8 cellular contexts compared by ENCODE assay signal in the genomic region with DNA sequence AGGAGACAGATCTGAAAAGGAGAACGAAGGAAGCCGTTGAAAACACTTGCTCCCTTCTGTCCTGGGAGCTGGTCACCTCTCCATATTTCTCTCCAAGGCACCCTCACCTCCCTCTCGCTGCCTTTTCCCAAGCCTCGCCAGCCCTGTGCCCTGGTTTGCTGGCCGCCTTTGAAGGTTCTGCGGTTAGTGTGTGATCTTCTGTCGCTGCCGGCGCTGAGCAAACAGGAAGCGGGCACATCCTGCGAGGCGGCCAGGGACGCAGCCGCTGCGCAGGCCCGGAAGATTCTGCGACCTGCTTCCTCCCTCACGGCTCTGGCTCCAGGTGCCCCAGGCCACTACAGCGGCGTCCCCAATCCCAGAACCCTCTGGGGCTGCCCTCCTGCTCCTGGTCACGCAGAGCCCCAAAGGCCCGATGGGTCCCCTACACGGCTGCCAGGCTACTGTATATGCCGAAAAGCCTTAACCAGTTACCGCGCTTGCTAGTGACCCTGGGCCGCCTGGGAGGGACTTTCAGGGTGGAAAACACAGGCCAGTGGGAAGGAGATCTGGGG. TPM values are rescaled to one million over a fixed set of nuclear protein-coding genes. Genes with fewer than 3 reads are reported as not detected.
DNase-seq lines count a peak whose midpoint lies in the region; ATAC-seq and TF ChIP-seq lines count a peak whose summit lies in the region.

No MANE protein-coding gene starts in this region.

- peaks cover 5% of the 10 kb centered on the region for H3K36me3 Mint-ChIP-seq in CD4-positive, CD25-positive, alpha-beta regulatory T cell
- peaks cover 38% of the 10 kb centered on the region for H3K36me3 Mint-ChIP-seq in activated T-helper 17 cell treated with anti-CD3 and anti-CD28 coated beads, Interleukin-2, amount 50 U/mL, for 72 hours (ENCODE audit: low read depth)
- peaks cover 15% of the 10 kb centered on the region for H3K36me3 Mint-ChIP-seq in stimulated activated naive CD8-positive, alpha-beta T cell treated with anti-CD3 and anti-CD28 coated beads, Interleukin-15, Interleukin-2, amounts not matched to agents 100 ng/mL and 50 ng/mL, for 24 hours (ENCODE audit: low read depth)

- H3K27me3 ChIP-seq in CD4-positive, CD25-positive, alpha-beta regulatory T cell (ENCODE audit: control insufficient read depth, insufficient read depth, low read length): no peaks in the 10 kb centered on the region
- no peaks in the 10 kb centered on the region for H3K27me3 ChIP-seq in left lung

- intact Hi-C loops in left lung (cut with DNase I): no loop called here

- H3K4me3 ChIP-seq in CD4-positive, CD25-positive, alpha-beta regulatory T cell (ENCODE audit: low read depth, low read length): peak overlapping the region; percentile 62
- peak overlapping the region in 1 of 2 donors; percentile 13 for H3K4me3 ChIP-seq in left lung

- ATAC-seq in CD4-positive, CD25-positive, alpha-beta regulatory T cell (ENCODE audit: low read depth in 2 of 2): peak; percentile 38 to 39
- ATAC-seq in GM21576 (IDR thresholded peaks at IDR 0.05; ENCODE audit: unreplicated experiment): peak; percentile 21
- ATAC-seq in activated T-helper 17 cell treated with anti-CD3 and anti-CD28 coated beads, Interleukin-2, amount 50 U/mL, for 72 hours (replicated peaks): peak; percentile 41
- peak; percentile 67 for ATAC-seq in left lung
- ATAC-seq in GM19328 (IDR thresholded peaks at IDR 0.05; ENCODE audit: unreplicated experiment): no peak

- peak overlapping the region; percentile 86 to 94 (median 90) for H3K4me3 Mint-ChIP-seq in CD4-positive, CD25-positive, alpha-beta regulatory T cell
- peak overlapping the region; percentile 99 for H3K4me3 Mint-ChIP-seq in activated T-helper 17 cell treated with anti-CD3 and anti-CD28 coated beads, Interleukin-2, amount 50 U/mL, for 72 hours
- H3K4me3 Mint-ChIP-seq in stimulated activated naive CD8-positive, alpha-beta T cell treated with anti-CD3 and anti-CD28 coated beads, Interleukin-15, Interleukin-2, amounts not matched to agents 100 ng/mL and 50 ng/mL, for 24 hours: peak overlapping the region; percentile 79

- H3K9me3 ChIP-seq in CD4-positive, CD25-positive, alpha-beta regulatory T cell (ENCODE audit: control insufficient read depth in 2 of 2, low read length in 2 of 2): no peaks in the 10 kb centered on the region
- H3K9me3 ChIP-seq in left lung: no peaks in the 10 kb centered on the region

- peak overlapping the region; percentile 92 to 99 (median 97) for H3K27ac Mint-ChIP-seq in CD4-positive, CD25-positive, alpha-beta regulatory T cell
- H3K27ac Mint-ChIP-seq in activated T-helper 17 cell treated with anti-CD3 and anti-CD28 coated beads, Interleukin-2, amount 50 U/mL, for 72 hours: peak overlapping the region; percentile 90
- peak overlapping the region; percentile 97 for H3K27ac Mint-ChIP-seq in stimulated activated naive CD8-positive, alpha-beta T cell treated with anti-CD3 and anti-CD28 coated beads, Interleukin-15, Interleukin-2, amounts not matched to agents 100 ng/mL and 50 ng/mL, for 24 hours

- peaks cover 0 to 89% (median 31%) of the 10 kb centered on the region in 4 donors for H3K4me1 Mint-ChIP-seq in CD4-positive, CD25-positive, alpha-beta regulatory T cell
- peaks cover 21% of the 10 kb centered on the region for H3K4me1 Mint-ChIP-seq in activated T-helper 17 cell treated with anti-CD3 and anti-CD28 coated beads, Interleukin-2, amount 50 U/mL, for 72 hours
- H3K4me1 Mint-ChIP-seq in stimulated activated naive CD8-positive, alpha-beta T cell treated with anti-CD3 and anti-CD28 coated beads, Interleukin-15, Interleukin-2, amounts not matched to agents 100 ng/mL and 50 ng/mL, for 24 hours (ENCODE audit: low read depth): peaks cover 65% of the 10 kb centered on the region

- peaks cover 87% of the 10 kb centered on the region for H3K4me1 ChIP-seq in CD4-positive, CD25-positive, alpha-beta regulatory T cell (ENCODE audit: control insufficient read depth, insufficient read depth, low read length, poor library complexity, severe bottlenecking)
- peaks cover 0 to 29% of the 10 kb centered on the region in 2 donors for H3K4me1 ChIP-seq in left lung

- no peaks in the 10 kb centered on the region for H3K27me3 Mint-ChIP-seq in CD4-positive, CD25-positive, alpha-beta regulatory T cell
- H3K27me3 Mint-ChIP-seq in activated T-helper 17 cell treated with anti-CD3 and anti-CD28 coated beads, Interleukin-2, amount 50 U/mL, for 72 hours: no peaks in the 10 kb centered on the region
- H3K27me3 Mint-ChIP-seq in stimulated activated naive CD8-positive, alpha-beta T cell treated with anti-CD3 and anti-CD28 coated beads, Interleukin-15, Interleukin-2, amounts not matched to agents 100 ng/mL and 50 ng/mL, for 24 hours: no peaks in the 10 kb centered on the region

- no peak for TF ChIP-seq CTCF in left lung (IDR thresholded peaks at IDR 0.05)

- peaks cover under 1% of the 10 kb centered on the region for H3K36me3 ChIP-seq in CD4-positive, CD25-positive, alpha-beta regulatory T cell (ENCODE audit: control insufficient read depth, insufficient read depth, low read length)
- H3K36me3 ChIP-seq in left lung: no peaks in the 10 kb centered on the region

- peak overlapping the region; percentile 89 for H3K27ac ChIP-seq in CD4-positive, CD25-positive, alpha-beta regulatory T cell (ENCODE audit: insufficient read depth, low read length, poor library complexity, severe bottlenecking)
- H3K27ac ChIP-seq in left lung: peak overlapping the region; percentile 61 to 92

- peaks cover 0 to 2% (median 0%) of the 10 kb centered on the region in 7 donors for H3K9me3 Mint-ChIP-seq in CD4-positive, CD25-positive, alpha-beta regulatory T cell
- H3K9me3 Mint-ChIP-seq in activated T-helper 17 cell treated with anti-CD3 and anti-CD28 coated beads, Interleukin-2, amount 50 U/mL, for 72 hours: no peaks in the 10 kb centered on the region
- no peaks in the 10 kb centered on the region for H3K9me3 Mint-ChIP-seq in stimulated activated naive CD8-positive, alpha-beta T cell treated with anti-CD3 and anti-CD28 coated beads, Interleukin-15, Interleukin-2, amounts not matched to agents 100 ng/mL and 50 ng/mL, for 24 hours

- peak; percentile 64 to 91 (median 76) for DNase-seq in CD4-positive, CD25-positive, alpha-beta regulatory T cell
- DNase-seq in NOMO-1 treated with DMSO at 0.1 percent for 48 hours (lab: John Stamatoyannopoulos, UW; ENCODE audit: unreplicated experiment) (peak; percentile 70), left lung (peak; percentile 69 to 89), AG08396 (ENCODE audit: low spot score) (no peak)

RNA-seq across cellular contexts. Expression of gene SASH3, which starts 2.5 kb away (rescaled TPM):
- total RNA-seq in CD4-positive, CD25-positive, alpha-beta regulatory T cell: 117 TPM
- polyA plus RNA-seq in CD4-positive, CD25-positive, alpha-beta regulatory T cell: 100 to 1,000 TPM; 161 to 205 (median 193) TPM
- 100 to 1,000 TPM; 103 to 191 TPM for total RNA-seq in activated T-helper 17 cell treated with anti-CD3 and anti-CD28 coated beads, Interleukin-2, amount 50 U/mL, for 72 hours
- total RNA-seq in left lung: 10 to 100 TPM; 17.1 to 62.9 TPM

RNA-seq across cellular contexts. Expression of gene XPNPEP2, which starts 38.5 kb away (rescaled TPM):
- total RNA-seq in CD4-positive, CD25-positive, alpha-beta regulatory T cell: 0.99 TPM
- polyA plus RNA-seq in CD4-positive, CD25-positive, alpha-beta regulatory T cell: under 1 TPM; 0.17 to 0.75 (median 0.41) TPM
- total RNA-seq in activated T-helper 17 cell treated with anti-CD3 and anti-CD28 coated beads, Interleukin-2, amount 50 U/mL, for 72 hours: under 1 TPM; 0.45 to 0.52 TPM
- total RNA-seq in left lung: 1 to 10 TPM; 2.6 to 2.9 TPM
